ENCODE assay signal across 1 cellular context in genomic region chr4:3788366-3788660, GRCh38.
TF ChIP-seq lines count a peak whose summit lies in the region.

No MANE protein-coding gene starts in this region.

TF ChIP-seq in HepG2, 621 proteins besides CTCF, POLR2A, EP300 and RAD21 (continued from another document):
- TF ChIP-seq, protein P1, sequence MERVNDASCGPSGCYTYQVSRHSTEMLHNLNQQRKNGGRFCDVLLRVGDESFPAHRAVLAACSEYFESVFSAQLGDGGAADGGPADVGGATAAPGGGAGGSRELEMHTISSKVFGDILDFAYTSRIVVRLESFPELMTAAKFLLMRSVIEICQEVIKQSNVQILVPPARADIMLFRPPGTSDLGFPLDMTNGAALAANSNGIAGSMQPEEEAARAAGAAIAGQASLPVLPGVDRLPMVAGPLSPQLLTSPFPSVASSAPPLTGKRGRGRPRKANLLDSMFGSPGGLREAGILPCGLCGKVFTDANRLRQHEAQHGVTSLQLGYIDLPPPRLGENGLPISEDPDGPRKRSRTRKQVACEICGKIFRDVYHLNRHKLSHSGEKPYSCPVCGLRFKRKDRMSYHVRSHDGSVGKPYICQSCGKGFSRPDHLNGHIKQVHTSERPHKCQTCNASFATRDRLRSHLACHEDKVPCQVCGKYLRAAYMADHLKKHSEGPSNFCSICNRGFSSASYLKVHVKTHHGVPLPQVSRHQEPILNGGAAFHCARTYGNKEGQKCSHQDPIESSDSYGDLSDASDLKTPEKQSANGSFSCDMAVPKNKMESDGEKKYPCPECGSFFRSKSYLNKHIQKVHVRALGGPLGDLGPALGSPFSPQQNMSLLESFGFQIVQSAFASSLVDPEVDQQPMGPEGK (CRISPR knock-in tag; IDR thresholded peaks at IDR 0.05): no peak
TF ChIP-seq in HepG2: peak in this region for 1.
